17 cellular contexts compared by ENCODE assay signal in genomic region chr4:158849681-158850080, GRCh38.
DNase-seq lines count a peak whose midpoint lies in the region; ATAC-seq and TF ChIP-seq lines count a peak whose summit lies in the region.
"Had no signal": no experiment of that assay in that cellular context is flagged by ENCODE, and none has a peak within 500 bp of the region (broad histone marks: within the 10 kb centered on the region; RNA-seq: fewer than 3 reads in every experiment).

No MANE protein-coding gene starts in this region.

- H3K27me3 Mint-ChIP-seq in activated naive CD8-positive, alpha-beta T cell, result no peaks in the 10 kb centered on the region
- no peaks in the 10 kb centered on the region for H3K27me3 Mint-ChIP-seq in activated naive CD8-positive, alpha-beta T cell treated with anti-CD3 and anti-CD28 coated beads for 36 hours
- no peaks in the 10 kb centered on the region for H3K27me3 Mint-ChIP-seq in T-helper 17 cell
- no peaks in the 10 kb centered on the region for H3K27me3 Mint-ChIP-seq in dendritic cell treated with granulocyte-macrophage colony-stimulating factor and Interleukin-4, amounts not matched to agents 40 ng/mL and 50 ng/mL, for 4 days
- H3K27me3 Mint-ChIP-seq: CD4-positive, alpha-beta memory T cell had no signal

- no peaks in the 10 kb centered on the region for H3K9me3 Mint-ChIP-seq in activated naive CD8-positive, alpha-beta T cell (ENCODE audit: low read depth)
- H3K9me3 Mint-ChIP-seq in activated naive CD8-positive, alpha-beta T cell treated with anti-CD3 and anti-CD28 coated beads for 36 hours, result no peaks in the 10 kb centered on the region
- H3K9me3 Mint-ChIP-seq in dendritic cell treated with granulocyte-macrophage colony-stimulating factor and Interleukin-4, amounts not matched to agents 40 ng/mL and 50 ng/mL, for 4 days, result no peaks in the 10 kb centered on the region
- H3K9me3 Mint-ChIP-seq: CD14-positive monocyte, GM23338 had no signal

- intact Hi-C loops in dendritic cell treated with granulocyte-macrophage colony-stimulating factor and Interleukin-4, amounts not matched to agents 40 ng/mL and 50 ng/mL, for 4 days (cut with micrococcal nuclease), result loop anchor here (1.0 kb wide), 1 partner anchor 119 kb away; no protein-coding TSS in a partner anchor
- intact Hi-C loops in dorsolateral prefrontal cortex (cut with DNase I), result loop anchor here (2.0 to 5.0 kb wide), 5 partner anchors 67 to 598 kb away; partner anchors contain the start of gene FNIP2 (in 2 of the 2)

- no peak overlapping the region for H3K4me3 ChIP-seq in dorsolateral prefrontal cortex
- H3K4me3 ChIP-seq: BLaER1, GM23338 had no signal

- peaks cover 8% of the 10 kb centered on the region for H3K4me1 Mint-ChIP-seq in activated naive CD8-positive, alpha-beta T cell (ENCODE audit: low read depth)
- H3K4me1 Mint-ChIP-seq in activated naive CD8-positive, alpha-beta T cell treated with anti-CD3 and anti-CD28 coated beads for 36 hours, result peaks cover 12% of the 10 kb centered on the region
- peaks cover 8% of the 10 kb centered on the region for H3K4me1 Mint-ChIP-seq in T-helper 17 cell
- peaks cover 20% of the 10 kb centered on the region for H3K4me1 Mint-ChIP-seq in dendritic cell treated with granulocyte-macrophage colony-stimulating factor and Interleukin-4, amounts not matched to agents 40 ng/mL and 50 ng/mL, for 4 days (ENCODE audit: low read depth)

- H3K27me3 ChIP-seq in dorsolateral prefrontal cortex, result no peaks in the 10 kb centered on the region
- H3K27me3 ChIP-seq: BLaER1 had no signal

- ATAC-seq in T-helper 17 cell, result no peak
- ATAC-seq: GM23338, HepG2 had no signal

- no peak for TF ChIP-seq CTCF in dorsolateral prefrontal cortex (IDR thresholded peaks at IDR 0.05 in 54 of 56, conservative IDR thresholded peaks at IDR 0.05 in 2 of 56; ENCODE audit: low read depth in 1 of 56, partially characterized antibody in 56 of 56)

- H3K27ac Mint-ChIP-seq in activated naive CD8-positive, alpha-beta T cell, result peak overlapping the region; percentile 2
- H3K27ac Mint-ChIP-seq in activated naive CD8-positive, alpha-beta T cell treated with anti-CD3 and anti-CD28 coated beads for 36 hours, result no peak overlapping the region
- H3K27ac Mint-ChIP-seq in T-helper 17 cell, result peak overlapping the region; percentile 69
- peak overlapping the region; percentile 41 for H3K27ac Mint-ChIP-seq in dendritic cell treated with granulocyte-macrophage colony-stimulating factor and Interleukin-4, amounts not matched to agents 40 ng/mL and 50 ng/mL, for 4 days

- no peaks in the 10 kb centered on the region for H3K9me3 ChIP-seq in T-helper 17 cell (ENCODE audit: control insufficient read depth, low read length, poor library complexity, severe bottlenecking)
- H3K9me3 ChIP-seq: BLaER1 had no signal

- H3K27ac ChIP-seq in dorsolateral prefrontal cortex, result peak overlapping the region in 17 of 59 donors; percentile 0 to 65 (median 44)
- H3K27ac ChIP-seq: BLaER1 had no signal

- no peak overlapping the region for H3K4me3 Mint-ChIP-seq in activated naive CD8-positive, alpha-beta T cell
- H3K4me3 Mint-ChIP-seq in activated naive CD8-positive, alpha-beta T cell treated with anti-CD3 and anti-CD28 coated beads for 36 hours, result no peak overlapping the region
- H3K4me3 Mint-ChIP-seq in T-helper 17 cell, result no peak overlapping the region
- no peak overlapping the region for H3K4me3 Mint-ChIP-seq in dendritic cell treated with granulocyte-macrophage colony-stimulating factor and Interleukin-4, amounts not matched to agents 40 ng/mL and 50 ng/mL, for 4 days
- H3K4me3 Mint-ChIP-seq: CD14-positive monocyte, GM23338 had no signal

- DNase-seq in activated naive CD8-positive, alpha-beta T cell treated with anti-CD3 and anti-CD28 coated beads for 36 hours, result no peak
- DNase-seq in T-helper 17 cell (no peak), NCI-H1092 (lab: John Stamatoyannopoulos, UW) (no peak), NCI-H226 (no peak), dorsolateral prefrontal cortex (no peak)
- DNase-seq: 8988T; CD4-positive, alpha-beta memory T cell; DMS153; DMS79; GDM1; HCEC 1CT had no signal

- peaks cover 12% of the 10 kb centered on the region for H3K36me3 Mint-ChIP-seq in activated naive CD8-positive, alpha-beta T cell
- peaks cover 2% of the 10 kb centered on the region for H3K36me3 Mint-ChIP-seq in activated naive CD8-positive, alpha-beta T cell treated with anti-CD3 and anti-CD28 coated beads for 36 hours
- peaks cover 2% of the 10 kb centered on the region for H3K36me3 Mint-ChIP-seq in T-helper 17 cell (ENCODE audit: low read depth)
- H3K36me3 Mint-ChIP-seq in dendritic cell treated with granulocyte-macrophage colony-stimulating factor and Interleukin-4, amounts not matched to agents 40 ng/mL and 50 ng/mL, for 4 days (ENCODE audit: low read depth), result peaks cover 68% of the 10 kb centered on the region
- H3K36me3 Mint-ChIP-seq: CD4-positive, alpha-beta memory T cell had no signal
